Comparison of ENCODE assay signal across 1 cellular context in genomic region chr1:11735854-11736745, GRCh38.
TF ChIP-seq lines count a peak whose summit lies in the region.

TSS of gene AGTRAP (plus strand) at chr1:11736136. CDS start at chr1:11736209, 73 bp downstream.

TF ChIP-seq in HCT116, 20 proteins besides CTCF, POLR2A, EP300 and RAD21 (continued from another document):
- no peak for TF ChIP-seq REST (IDR thresholded peaks at IDR 0.05; ENCODE audit: low read depth)
- no peak for TF ChIP-seq ZBTB33 (IDR thresholded peaks at IDR 0.05; ENCODE audit: extremely low read depth, insufficient replicate concordance, low read length)
